Comparison of ENCODE assay signal across 12 cellular contexts in genomic region chr7:42096681-42097637, GRCh38.
DNase-seq lines count a peak whose midpoint lies in the region; ATAC-seq, FAIRE-seq and TF ChIP-seq lines count a peak whose summit lies in the region.
"Had no signal": no experiment of that assay in that cellular context is flagged by ENCODE, and none has a peak within 500 bp of the region (broad histone marks: within the 10 kb centered on the region; RNA-seq: fewer than 3 reads in every experiment).

No MANE protein-coding gene starts in this region.

- WGBS in aorta, 2 donors, result 43 to 51% methylated on average over 12 of the region's 12 CpGs

- H3F3A ChIP-seq in neural cell (ENCODE audit: insufficient read depth, low read length, poor library complexity, severe bottlenecking), result no peaks in the 10 kb centered on the region

- peak; percentile 86 for TF ChIP-seq EP300 in neural cell (conservative IDR thresholded peaks at IDR 0.05; ENCODE audit: poor library complexity, severe bottlenecking)

- H3K9ac ChIP-seq in neural cell (ENCODE audit: low read length) (no peak overlapping the region), kidney (ENCODE audit: low read length in 2 of 2) (no peak overlapping the region)

- H3K36me3 ChIP-seq in neural cell (ENCODE audit: insufficient read depth, low read length) (no peaks in the 10 kb centered on the region), aorta (ENCODE audit: control insufficient read depth in 1 of 2, insufficient read depth in 2 of 2, low read length in 1 of 2) (no peaks in the 10 kb centered on the region), kidney (ENCODE audit: control insufficient read depth in 1 of 2, insufficient read depth in 2 of 2, low read length in 2 of 2) (no peaks in the 10 kb centered on the region)

- no peak overlapping the region for H2AFZ ChIP-seq in neural cell (ENCODE audit: low read depth, low read length)

- H3K4me2 ChIP-seq in neural cell (ENCODE audit: low read length), result no peak overlapping the region

- intact Hi-C loops in Right ventricle myocardium inferior (cut with DNase I) (loop anchor here (5.0 kb wide), 1 partner anchor 140 kb away; the partner anchor contains the start of gene GLI3), cardiac septum (cut with DNase I) (no loop called here), aorta (cut with DNase I) (no loop called here), kidney (cut with DNase I) (no loop called here)

- ATAC-seq in Right ventricle myocardium inferior (peak; percentile 94), aorta (ENCODE audit: low FRiP score) (peak; percentile 64)

- H3K4me1 ChIP-seq in aorta (ENCODE audit: control insufficient read depth in 1 of 2, insufficient read depth in 2 of 2, low read length in 2 of 2) (peaks cover 0 to 3% of the 10 kb centered on the region in 2 donors), kidney (ENCODE audit: control insufficient read depth in 1 of 2, insufficient read depth in 1 of 2, low read depth in 1 of 2, low read length in 2 of 2) (peaks cover 0 to 1% of the 10 kb centered on the region in 2 donors)

- H3K9me2 ChIP-seq in neural cell (ENCODE audit: insufficient read depth, low read length), result no peaks in the 10 kb centered on the region

- TF ChIP-seq RAD21 in neural cell (conservative IDR thresholded peaks at IDR 0.05), result no peak

- H3K9me3 ChIP-seq in neural cell (ENCODE audit: low read length) (no peaks in the 10 kb centered on the region), aorta (ENCODE audit: control insufficient read depth, low read length) (no peaks in the 10 kb centered on the region), kidney (ENCODE audit: control insufficient read depth in 1 of 2, low read length in 2 of 2) (no peaks in the 10 kb centered on the region)

- no peak overlapping the region for H3K27ac ChIP-seq in neural cell (ENCODE audit: low read length)
- no peak overlapping the region for H3K27ac ChIP-seq in aorta (ENCODE audit: low read depth in 1 of 2, low read length in 2 of 2)
- H3K27ac ChIP-seq in kidney (ENCODE audit: low read depth in 2 of 2, low read length in 2 of 2), result no peak overlapping the region
- H3K27ac ChIP-seq: 22Rv1 had no signal

- FAIRE-seq in kidney (lab: Jason Lieb, UNC), result no peak

- peaks cover 28% of the 10 kb centered on the region for H3K27me3 ChIP-seq in neural cell (ENCODE audit: insufficient read depth, low read depth, low read length)
- H3K27me3 ChIP-seq in aorta (ENCODE audit: control insufficient read depth in 1 of 2, insufficient read depth in 2 of 2, low read length in 1 of 2), result no peaks in the 10 kb centered on the region

- peak; percentile 85 for DNase-seq in Right ventricle myocardium inferior (ENCODE audit: missing footprints)
- DNase-seq in cardiac septum (ENCODE audit: low spot score), result no peak
- DNase-seq in fibroblast of villous mesenchyme (ENCODE audit: low read depth), result peak; percentile 97
- DNase-seq in aorta, result peak in 1 of 2 donors; percentile 62
- no peak for DNase-seq in germinal center (ENCODE audit: low spot score)
- DNase-seq in activated naive CD4-positive, alpha-beta T cell treated with Interleukin-2 at 50 U/mL for 16 hours, result no peak
- no peak for DNase-seq in kidney
- DNase-seq: amygdala; NCI-H526 treated with DMSO at 0.1 percent for 48 hours; stimulated activated naive CD4-positive, alpha-beta T cell treated with Interleukin-2 at 50 U/mL for 16 hours had no signal

- no peak for TF ChIP-seq CTCF in fibroblast of villous mesenchyme (IDR thresholded peaks at IDR 0.05; ENCODE audit: insufficient read depth, low read depth, low read length)
- TF ChIP-seq CTCF in neural cell (IDR thresholded peaks at IDR 0.05; ENCODE audit: poor library complexity, severe bottlenecking), result no peak
- no peak for TF ChIP-seq CTCF in kidney (IDR thresholded peaks at IDR 0.05; ENCODE audit: borderline replicate concordance, extremely low read depth, insufficient read depth)

- H3K4me3 ChIP-seq in fibroblast of villous mesenchyme (ENCODE audit: low read depth, low read length), result no peak overlapping the region
- H3K4me3 ChIP-seq in neural cell (ENCODE audit: low read length), result peak overlapping the region; percentile 5
- no peak overlapping the region for H3K4me3 ChIP-seq in aorta (ENCODE audit: low read length in 2 of 2)
- no peak overlapping the region for H3K4me3 ChIP-seq in kidney (ENCODE audit: low read length in 2 of 2)

- no peaks in the 10 kb centered on the region for H4K20me1 ChIP-seq in neural cell (ENCODE audit: insufficient read depth)

- H3K79me2 ChIP-seq in neural cell (replicated peaks; ENCODE audit: insufficient read depth, low read length), result peaks cover 84% of the 10 kb centered on the region

TF ChIP-seq in neural cell, 6 proteins besides CTCF, POLR2A, EP300 and RAD21:
- TF ChIP-seq MXI1 (conservative IDR thresholded peaks at IDR 0.05; ENCODE audit: poor library complexity, severe bottlenecking) (no peak), POLR2AphosphoS5 (IDR thresholded peaks at IDR 0.05) (peak; percentile 98)
- TF ChIP-seq, protein P1, sequence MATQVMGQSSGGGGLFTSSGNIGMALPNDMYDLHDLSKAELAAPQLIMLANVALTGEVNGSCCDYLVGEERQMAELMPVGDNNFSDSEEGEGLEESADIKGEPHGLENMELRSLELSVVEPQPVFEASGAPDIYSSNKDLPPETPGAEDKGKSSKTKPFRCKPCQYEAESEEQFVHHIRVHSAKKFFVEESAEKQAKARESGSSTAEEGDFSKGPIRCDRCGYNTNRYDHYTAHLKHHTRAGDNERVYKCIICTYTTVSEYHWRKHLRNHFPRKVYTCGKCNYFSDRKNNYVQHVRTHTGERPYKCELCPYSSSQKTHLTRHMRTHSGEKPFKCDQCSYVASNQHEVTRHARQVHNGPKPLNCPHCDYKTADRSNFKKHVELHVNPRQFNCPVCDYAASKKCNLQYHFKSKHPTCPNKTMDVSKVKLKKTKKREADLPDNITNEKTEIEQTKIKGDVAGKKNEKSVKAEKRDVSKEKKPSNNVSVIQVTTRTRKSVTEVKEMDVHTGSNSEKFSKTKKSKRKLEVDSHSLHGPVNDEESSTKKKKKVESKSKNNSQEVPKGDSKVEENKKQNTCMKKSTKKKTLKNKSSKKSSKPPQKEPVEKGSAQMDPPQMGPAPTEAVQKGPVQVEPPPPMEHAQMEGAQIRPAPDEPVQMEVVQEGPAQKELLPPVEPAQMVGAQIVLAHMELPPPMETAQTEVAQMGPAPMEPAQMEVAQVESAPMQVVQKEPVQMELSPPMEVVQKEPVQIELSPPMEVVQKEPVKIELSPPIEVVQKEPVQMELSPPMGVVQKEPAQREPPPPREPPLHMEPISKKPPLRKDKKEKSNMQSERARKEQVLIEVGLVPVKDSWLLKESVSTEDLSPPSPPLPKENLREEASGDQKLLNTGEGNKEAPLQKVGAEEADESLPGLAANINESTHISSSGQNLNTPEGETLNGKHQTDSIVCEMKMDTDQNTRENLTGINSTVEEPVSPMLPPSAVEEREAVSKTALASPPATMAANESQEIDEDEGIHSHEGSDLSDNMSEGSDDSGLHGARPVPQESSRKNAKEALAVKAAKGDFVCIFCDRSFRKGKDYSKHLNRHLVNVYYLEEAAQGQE (IDR thresholded peaks at IDR 0.05; ENCODE audit: borderline replicate concordance), result peak; percentile 74
TF ChIP-seq in neural cell: peak in this region for 2.

Comparison
In these comparisons a context has a peak if more than half of its experiments do, and no peak if none do; other contexts are left out.
1. DNase-seq: peak in Right ventricle myocardium inferior (single experiment) and fibroblast of villous mesenchyme (single experiment); none in cardiac septum (single experiment), germinal center (single experiment), activated naive CD4-positive, alpha-beta T cell treated with Interleukin-2 at 50 U/mL for 16 hours (single experiment) and kidney (single experiment).